2 cellular contexts compared by ENCODE assay signal in the genomic region with DNA sequence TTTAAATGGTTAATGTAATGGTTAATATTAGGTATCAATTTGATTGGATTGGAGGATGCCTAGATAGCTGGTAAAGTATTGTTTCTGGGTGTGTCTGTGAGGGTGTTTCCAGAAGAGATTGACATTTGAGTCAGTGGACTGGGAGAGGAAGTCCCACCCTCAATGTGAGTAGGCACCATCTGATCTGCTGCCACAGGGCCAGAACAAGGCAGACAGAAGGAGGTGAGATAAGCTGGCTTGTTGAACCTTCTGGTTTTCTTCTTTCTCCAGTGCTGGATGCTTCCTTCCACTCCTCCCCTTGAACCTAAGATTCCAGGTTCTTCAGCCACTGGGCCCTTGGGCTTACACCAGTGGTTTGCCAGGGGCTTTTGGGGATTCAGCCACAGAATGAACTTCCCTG.
TF ChIP-seq lines count a peak whose summit lies in the region.

No MANE protein-coding gene starts in this region.

TF ChIP-seq in GM23338, 12 proteins besides CTCF, POLR2A, EP300 and RAD21 (continued from another document):
- TF ChIP-seq, protein P1, sequence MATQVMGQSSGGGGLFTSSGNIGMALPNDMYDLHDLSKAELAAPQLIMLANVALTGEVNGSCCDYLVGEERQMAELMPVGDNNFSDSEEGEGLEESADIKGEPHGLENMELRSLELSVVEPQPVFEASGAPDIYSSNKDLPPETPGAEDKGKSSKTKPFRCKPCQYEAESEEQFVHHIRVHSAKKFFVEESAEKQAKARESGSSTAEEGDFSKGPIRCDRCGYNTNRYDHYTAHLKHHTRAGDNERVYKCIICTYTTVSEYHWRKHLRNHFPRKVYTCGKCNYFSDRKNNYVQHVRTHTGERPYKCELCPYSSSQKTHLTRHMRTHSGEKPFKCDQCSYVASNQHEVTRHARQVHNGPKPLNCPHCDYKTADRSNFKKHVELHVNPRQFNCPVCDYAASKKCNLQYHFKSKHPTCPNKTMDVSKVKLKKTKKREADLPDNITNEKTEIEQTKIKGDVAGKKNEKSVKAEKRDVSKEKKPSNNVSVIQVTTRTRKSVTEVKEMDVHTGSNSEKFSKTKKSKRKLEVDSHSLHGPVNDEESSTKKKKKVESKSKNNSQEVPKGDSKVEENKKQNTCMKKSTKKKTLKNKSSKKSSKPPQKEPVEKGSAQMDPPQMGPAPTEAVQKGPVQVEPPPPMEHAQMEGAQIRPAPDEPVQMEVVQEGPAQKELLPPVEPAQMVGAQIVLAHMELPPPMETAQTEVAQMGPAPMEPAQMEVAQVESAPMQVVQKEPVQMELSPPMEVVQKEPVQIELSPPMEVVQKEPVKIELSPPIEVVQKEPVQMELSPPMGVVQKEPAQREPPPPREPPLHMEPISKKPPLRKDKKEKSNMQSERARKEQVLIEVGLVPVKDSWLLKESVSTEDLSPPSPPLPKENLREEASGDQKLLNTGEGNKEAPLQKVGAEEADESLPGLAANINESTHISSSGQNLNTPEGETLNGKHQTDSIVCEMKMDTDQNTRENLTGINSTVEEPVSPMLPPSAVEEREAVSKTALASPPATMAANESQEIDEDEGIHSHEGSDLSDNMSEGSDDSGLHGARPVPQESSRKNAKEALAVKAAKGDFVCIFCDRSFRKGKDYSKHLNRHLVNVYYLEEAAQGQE (IDR thresholded peaks at IDR 0.05; ENCODE audit: unreplicated experiment): no peak
- no peak for TF ChIP-seq STAT1 (IDR thresholded peaks at IDR 0.05; ENCODE audit: unreplicated experiment)

TF ChIP-seq in WTC11, 78 proteins besides CTCF, POLR2A, EP300 and RAD21 (continued from another document):
- TF ChIP-seq FOXP1 (CRISPR knock-in tag; IDR thresholded peaks at IDR 0.05; ENCODE audit: borderline replicate concordance) (no peak), GRHL2 (CRISPR knock-in tag; IDR thresholded peaks at IDR 0.05; ENCODE audit: insufficient replicate concordance, severe bottlenecking) (no peak), GABPB1 (CRISPR knock-in tag; IDR thresholded peaks at IDR 0.05) (no peak), CREB1 (CRISPR knock-in tag; IDR thresholded peaks at IDR 0.05) (no peak), NR1H2 (CRISPR knock-in tag; IDR thresholded peaks at IDR 0.05) (no peak), MXD4 (CRISPR knock-in tag; IDR thresholded peaks at IDR 0.05; ENCODE audit: borderline replicate concordance) (no peak), JAZF1 (CRISPR knock-in tag; IDR thresholded peaks at IDR 0.05) (no peak), ZBTB21 (CRISPR knock-in tag; IDR thresholded peaks at IDR 0.05; ENCODE audit: borderline replicate concordance) (no peak), NR2C2 (CRISPR knock-in tag; IDR thresholded peaks at IDR 0.05) (no peak), IRF2 (CRISPR knock-in tag; IDR thresholded peaks at IDR 0.05; ENCODE audit: borderline replicate concordance, low read depth) (no peak)
- TF ChIP-seq, protein P2, sequence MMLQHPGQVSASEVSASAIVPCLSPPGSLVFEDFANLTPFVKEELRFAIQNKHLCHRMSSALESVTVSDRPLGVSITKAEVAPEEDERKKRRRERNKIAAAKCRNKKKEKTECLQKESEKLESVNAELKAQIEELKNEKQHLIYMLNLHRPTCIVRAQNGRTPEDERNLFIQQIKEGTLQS (CRISPR knock-in tag; conservative IDR thresholded peaks at IDR 0.05): no peak
